25 cellular contexts compared by ENCODE assay signal in the genomic region with DNA sequence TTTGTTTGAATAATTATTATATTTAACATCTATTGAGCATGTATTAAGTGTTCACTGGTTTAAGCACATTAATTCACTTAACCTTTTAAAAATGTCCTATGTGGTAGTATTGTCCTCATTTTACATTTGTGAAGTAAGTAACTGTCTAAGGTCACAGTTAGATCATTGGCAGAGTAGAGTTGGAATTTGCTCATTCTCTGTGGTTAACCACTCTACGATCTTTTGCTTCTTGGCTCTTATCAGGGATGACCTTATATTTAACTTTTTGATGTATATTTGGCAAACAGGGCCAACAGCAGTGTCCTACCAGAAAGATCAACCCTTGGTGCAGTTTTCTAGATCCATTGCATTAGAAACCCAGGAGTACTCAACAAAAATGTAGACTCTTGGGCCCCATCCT. TPM values are rescaled to one million over a fixed set of nuclear protein-coding genes. Genes with fewer than 3 reads are reported as not detected.
DNase-seq lines count a peak whose midpoint lies in the region; ATAC-seq and TF ChIP-seq lines count a peak whose summit lies in the region.
"Had no signal": no experiment of that assay in that cellular context is flagged by ENCODE, and none has a peak within 500 bp of the region (broad histone marks: within the 10 kb centered on the region; RNA-seq: fewer than 3 reads in every experiment).

No MANE protein-coding gene starts in this region.

- H3K4me3 Mint-ChIP-seq in activated CD8-positive, alpha-beta T cell treated with anti-CD3 and anti-CD28 coated beads for 36 hours: no peak overlapping the region
- H3K4me3 Mint-ChIP-seq in activated CD8-positive, alpha-beta T cell treated with anti-CD3 and anti-CD28 coated beads, Interleukin-2, amount 10 ng/mL, durations not matched to agents 7 days and 5 days: no peak overlapping the region
- no peak overlapping the region for H3K4me3 Mint-ChIP-seq in central memory CD8-positive, alpha-beta T cell
- H3K4me3 Mint-ChIP-seq: activated CD4-positive, alpha-beta T cell treated with anti-CD3 and anti-CD28 coated beads, Interleukin-2, amount 10 ng/mL, durations not matched to agents 24 days and 14 days; CD4-positive, alpha-beta memory T cell; stimulated activated effector memory CD8-positive, alpha-beta T cell treated with anti-CD3 and anti-CD28 coated beads, Interleukin-12 subunit alpha, Interleukin-12 subunit beta, amount 100 ng/mL, for 72 hours had no signal

- in situ Hi-C loops in KBM-7 (cut with MboI; ENCODE audit: low pct_unique_long_range_greater_than_20kb, low sequenced_read_pairs): no loop called here

- H3K4me3 ChIP-seq in right atrium auricular region: no peak overlapping the region
- H3K4me3 ChIP-seq: A549, dorsolateral prefrontal cortex, heart right ventricle, psoas muscle, SJSA1 had no signal

- H3K4me1 Mint-ChIP-seq in activated CD8-positive, alpha-beta T cell treated with anti-CD3 and anti-CD28 coated beads for 36 hours (ENCODE audit: low read depth): peaks cover 23% of the 10 kb centered on the region
- H3K4me1 Mint-ChIP-seq in activated CD8-positive, alpha-beta T cell treated with anti-CD3 and anti-CD28 coated beads, Interleukin-2, amount 10 ng/mL, durations not matched to agents 7 days and 5 days (ENCODE audit: low read depth): peaks cover 31% of the 10 kb centered on the region
- peaks cover 31% of the 10 kb centered on the region for H3K4me1 Mint-ChIP-seq in central memory CD8-positive, alpha-beta T cell

- H3K9me3 ChIP-seq in right atrium auricular region: no peaks in the 10 kb centered on the region
- H3K9me3 ChIP-seq: A549, heart right ventricle, psoas muscle, SJSA1 had no signal

- intact Hi-C loops in activated CD8-positive, alpha-beta T cell treated with anti-CD3 and anti-CD28 coated beads for 36 hours (cut with micrococcal nuclease): no loop called here

- POLR2A ChIA-PET in activated CD8-positive, alpha-beta T cell treated with anti-CD3 and anti-CD28 coated beads for 36 hours (lab: Charles Lee): interaction anchor here (1.2 kb wide), 1 partner anchor 45 kb away, joined by 3 read pairs; no protein-coding TSS in a partner anchor
- POLR2A ChIA-PET in activated CD8-positive, alpha-beta T cell treated with anti-CD3 and anti-CD28 coated beads, Interleukin-2, amount 10 ng/mL, durations not matched to agents 7 days and 5 days (lab: Charles Lee): no interaction called here

- no peak for DNase-seq in activated CD8-positive, alpha-beta T cell treated with anti-CD3 and anti-CD28 coated beads for 36 hours
- DNase-seq in activated CD8-positive, alpha-beta T cell treated with anti-CD3 and anti-CD28 coated beads, Interleukin-2, amount 10 ng/mL, durations not matched to agents 7 days and 5 days: no peak
- DNase-seq in NCI-H226 (peak; percentile 60), renal cortical epithelial cell (ENCODE audit: low read depth) (peak; percentile 11), KBM-7 (no peak), right atrium auricular region (ENCODE audit: low spot score) (no peak)
- DNase-seq in central memory CD8-positive, alpha-beta T cell (ENCODE audit: low spot score in 2 of 2): no peak
- DNase-seq: activated CD4-positive, alpha-beta T cell treated with anti-CD3 and anti-CD28 coated beads, Interleukin-2, amount 10 ng/mL, durations not matched to agents 24 days and 14 days; CD4-positive, alpha-beta memory T cell; dorsolateral prefrontal cortex; erythroblast; heart right ventricle; islet precursor cell; mesenchymal stem cell; NCI-H1105; NCI-H2107; NCI-H526 treated with DMSO at 0.1 percent for 48 hours; psoas muscle; stimulated activated CD4-positive, alpha-beta T cell treated with anti-CD3 and anti-CD28 coated beads, Interleukin-12 subunit alpha, Interleukin-12 subunit beta, amount 100 ng/mL, for 4 hours; T1000 had no signal

- H3K4me1 ChIP-seq in right atrium auricular region: no peaks in the 10 kb centered on the region
- H3K4me1 ChIP-seq: A549, psoas muscle, SJSA1 had no signal

- H3K27ac Mint-ChIP-seq in activated CD8-positive, alpha-beta T cell treated with anti-CD3 and anti-CD28 coated beads for 36 hours: no peak overlapping the region
- H3K27ac Mint-ChIP-seq in activated CD8-positive, alpha-beta T cell treated with anti-CD3 and anti-CD28 coated beads, Interleukin-2, amount 10 ng/mL, durations not matched to agents 7 days and 5 days: no peak overlapping the region
- H3K27ac Mint-ChIP-seq in central memory CD8-positive, alpha-beta T cell (ENCODE audit: low read depth): peak overlapping the region; percentile 13
- H3K27ac Mint-ChIP-seq: activated CD4-positive, alpha-beta T cell treated with anti-CD3 and anti-CD28 coated beads, Interleukin-2, amount 10 ng/mL, durations not matched to agents 24 days and 14 days; activated naive CD4-positive, alpha-beta T cell treated with anti-CD3 and anti-CD28 coated beads, Interleukin-2, amount 50 U/mL, for 72 hours; stimulated activated effector memory CD8-positive, alpha-beta T cell treated with anti-CD3 and anti-CD28 coated beads, Interleukin-12 subunit alpha, Interleukin-12 subunit beta, amount 100 ng/mL, for 72 hours had no signal

- H3K27me3 ChIP-seq in right atrium auricular region: no peaks in the 10 kb centered on the region
- H3K27me3 ChIP-seq: dorsolateral prefrontal cortex, heart right ventricle, SJSA1 had no signal

- H3K27me3 Mint-ChIP-seq in activated CD8-positive, alpha-beta T cell treated with anti-CD3 and anti-CD28 coated beads for 36 hours: no peaks in the 10 kb centered on the region
- H3K27me3 Mint-ChIP-seq in activated CD8-positive, alpha-beta T cell treated with anti-CD3 and anti-CD28 coated beads, Interleukin-2, amount 10 ng/mL, durations not matched to agents 7 days and 5 days (ENCODE audit: low read depth): no peaks in the 10 kb centered on the region
- H3K27me3 Mint-ChIP-seq in central memory CD8-positive, alpha-beta T cell: no peaks in the 10 kb centered on the region
- H3K27me3 Mint-ChIP-seq: activated CD4-positive, alpha-beta T cell treated with anti-CD3 and anti-CD28 coated beads, Interleukin-2, amount 10 ng/mL, durations not matched to agents 24 days and 14 days; CD4-positive, alpha-beta memory T cell had no signal

- no peak for TF ChIP-seq CTCF in activated CD8-positive, alpha-beta T cell treated with anti-CD3 and anti-CD28 coated beads for 36 hours (IDR thresholded peaks at IDR 0.05)
- TF ChIP-seq CTCF in right atrium auricular region (IDR thresholded peaks at IDR 0.05): no peak

- ATAC-seq in activated CD8-positive, alpha-beta T cell treated with anti-CD3 and anti-CD28 coated beads for 36 hours: peak; percentile 51
- ATAC-seq in activated CD8-positive, alpha-beta T cell treated with anti-CD3 and anti-CD28 coated beads, Interleukin-2, amount 10 ng/mL, durations not matched to agents 7 days and 5 days: no peak
- no peak for ATAC-seq in central memory CD8-positive, alpha-beta T cell (replicated peaks; ENCODE audit: extremely low read depth, poor library complexity, severe bottlenecking)
- ATAC-seq in GM21576 (IDR thresholded peaks at IDR 0.05; ENCODE audit: unreplicated experiment): no peak
- ATAC-seq: A549; heart right ventricle; psoas muscle; stimulated activated effector memory CD8-positive, alpha-beta T cell treated with anti-CD3 and anti-CD28 coated beads, Interleukin-12 subunit alpha, Interleukin-12 subunit beta, amount 100 ng/mL, for 72 hours had no signal

- CTCF ChIA-PET in activated CD8-positive, alpha-beta T cell treated with anti-CD3 and anti-CD28 coated beads for 36 hours (lab: Charles Lee): interaction anchor here (1.1 kb wide), 1 partner anchor 11 kb away, joined by 3 read pairs; no protein-coding TSS in a partner anchor
- CTCF ChIA-PET in activated CD8-positive, alpha-beta T cell treated with anti-CD3 and anti-CD28 coated beads, Interleukin-2, amount 10 ng/mL, durations not matched to agents 7 days and 5 days (lab: Charles Lee): interaction anchor here (1.1 kb wide), 1 partner anchor 14 kb away, joined by 3 read pairs; no protein-coding TSS in a partner anchor

- no peaks in the 10 kb centered on the region for H3K36me3 ChIP-seq in right atrium auricular region
- H3K36me3 ChIP-seq: SJSA1 had no signal

- H3K36me3 Mint-ChIP-seq in activated CD8-positive, alpha-beta T cell treated with anti-CD3 and anti-CD28 coated beads for 36 hours (ENCODE audit: low read depth): peaks cover 10% of the 10 kb centered on the region
- H3K36me3 Mint-ChIP-seq in activated CD8-positive, alpha-beta T cell treated with anti-CD3 and anti-CD28 coated beads, Interleukin-2, amount 10 ng/mL, durations not matched to agents 7 days and 5 days (ENCODE audit: low read depth): peaks cover 27% of the 10 kb centered on the region
- peaks cover 3% of the 10 kb centered on the region for H3K36me3 Mint-ChIP-seq in central memory CD8-positive, alpha-beta T cell (ENCODE audit: insufficient read depth)

- H3K9me3 Mint-ChIP-seq in activated CD8-positive, alpha-beta T cell treated with anti-CD3 and anti-CD28 coated beads for 36 hours: no peaks in the 10 kb centered on the region
- no peaks in the 10 kb centered on the region for H3K9me3 Mint-ChIP-seq in activated CD8-positive, alpha-beta T cell treated with anti-CD3 and anti-CD28 coated beads, Interleukin-2, amount 10 ng/mL, durations not matched to agents 7 days and 5 days (ENCODE audit: insufficient read depth)
- H3K9me3 Mint-ChIP-seq in central memory CD8-positive, alpha-beta T cell: no peaks in the 10 kb centered on the region
- H3K9me3 Mint-ChIP-seq: activated naive CD4-positive, alpha-beta T cell treated with anti-CD3 and anti-CD28 coated beads, Interleukin-2, amount 50 U/mL, for 72 hours; stimulated activated effector memory CD8-positive, alpha-beta T cell treated with anti-CD3 and anti-CD28 coated beads, Interleukin-12 subunit alpha, Interleukin-12 subunit beta, amount 100 ng/mL, for 72 hours had no signal

- no peak overlapping the region for H3K27ac ChIP-seq in right atrium auricular region
- H3K27ac ChIP-seq: A549, heart right ventricle, psoas muscle, SJSA1 had no signal

RNA-seq across cellular contexts. Expression of gene PXK, which starts 34.0 kb away (rescaled TPM):
- total RNA-seq in activated CD8-positive, alpha-beta T cell treated with anti-CD3 and anti-CD28 coated beads for 36 hours: 10 to 100 TPM; 22.2 to 23.6 TPM
- total RNA-seq in activated CD8-positive, alpha-beta T cell treated with anti-CD3 and anti-CD28 coated beads, Interleukin-2, amount 10 ng/mL, durations not matched to agents 7 days and 5 days: 10 to 100 TPM; 31.5 to 33.4 TPM
- total RNA-seq in renal cortical epithelial cell: 8.5 and 19.3 TPM in 2 replicates
- 10 to 100 TPM; 18.3 to 22.5 TPM for total RNA-seq in right atrium auricular region

Comparison
In these comparisons a context has a peak if more than half of its experiments do, and no peak if none do; other contexts are left out.
1. DNase-seq: peak in NCI-H226 (single experiment) and renal cortical epithelial cell (single experiment); none in activated CD8-positive, alpha-beta T cell treated with anti-CD3 and anti-CD28 coated beads for 36 hours (single experiment), activated CD8-positive, alpha-beta T cell treated with anti-CD3 and anti-CD28 coated beads, Interleukin-2, amount 10 ng/mL, durations not matched to agents 7 days and 5 days (single experiment), central memory CD8-positive, alpha-beta T cell (0 of 2), KBM-7 (single experiment) and right atrium auricular region (single experiment).